ENCODE assay signal across 9 cellular contexts in genomic region chr1:247008406-247008799, GRCh38. TPM values are rescaled to one million over a fixed set of nuclear protein-coding genes. Genes with fewer than 3 reads are reported as not detected.
DNase-seq lines count a peak whose midpoint lies in the region; TF ChIP-seq lines count a peak whose summit lies in the region.
"Had no signal": no experiment of that assay in that cellular context is flagged by ENCODE, and none has a peak within 500 bp of the region (broad histone marks: within the 10 kb centered on the region; RNA-seq: fewer than 3 reads in every experiment).

No MANE protein-coding gene starts in this region.

- H3K4me3 Mint-ChIP-seq in CD8-positive, alpha-beta memory T cell = peak overlapping the region in 5 of 7 donors; percentile 32 to 83 (median 68)
- H3K4me3 Mint-ChIP-seq in neural crest cell = peak overlapping the region; percentile 100

- no peaks in the 10 kb centered on the region for H3K36me3 ChIP-seq in CD8-positive, alpha-beta memory T cell (ENCODE audit: insufficient read depth, low read length)
- H3K36me3 ChIP-seq: tibial nerve had no signal

- CTCF ChIA-PET in CD8-positive, alpha-beta memory T cell (lab: Charles Lee) = no interaction called here

- POLR2A ChIA-PET in CD8-positive, alpha-beta memory T cell (lab: Charles Lee) = no interaction called here

- peaks cover 6 to 8% (median 7%) of the 10 kb centered on the region in 3 donors for H3K4me1 Mint-ChIP-seq in CD8-positive, alpha-beta memory T cell
- H3K4me1 Mint-ChIP-seq in neural crest cell = peaks cover 7% of the 10 kb centered on the region

- no peak for TF ChIP-seq POLR2A in NB4 (IDR thresholded peaks at IDR 0.05; ENCODE audit: extremely low read depth, insufficient read length)

- H3K27ac Mint-ChIP-seq in CD8-positive, alpha-beta memory T cell = no peak overlapping the region
- no peak overlapping the region for H3K27ac Mint-ChIP-seq in neural crest cell (ENCODE audit: unreplicated experiment)

- H3K27me3 Mint-ChIP-seq in CD8-positive, alpha-beta memory T cell = peaks cover 40 to 45% of the 10 kb centered on the region in 2 donors
- peaks cover 3% of the 10 kb centered on the region for H3K27me3 Mint-ChIP-seq in neural crest cell (ENCODE audit: low read depth)

- no peaks in the 10 kb centered on the region for H3K9me3 ChIP-seq in CD8-positive, alpha-beta memory T cell (ENCODE audit: low read length)

- H3K4me3 ChIP-seq in CD8-positive, alpha-beta memory T cell (ENCODE audit: low read length) = no peak overlapping the region
- H3K4me3 ChIP-seq in NB4 (ENCODE audit: low read depth, low read length) (peak overlapping the region; percentile 58), coronary artery (peak overlapping the region; percentile 77)

- peaks cover 0 to 16% (median 3%) of the 10 kb centered on the region in 3 donors for H3K36me3 Mint-ChIP-seq in CD8-positive, alpha-beta memory T cell
- H3K36me3 Mint-ChIP-seq in neural crest cell (ENCODE audit: low read depth) = peaks cover 30% of the 10 kb centered on the region

- TF ChIP-seq CTCF in NB4 (IDR thresholded peaks at IDR 0.05; ENCODE audit: low read depth, low read length) = no peak
- TF ChIP-seq CTCF in coronary artery (IDR thresholded peaks at IDR 0.05) = no peak
- TF ChIP-seq CTCF in neural crest cell (conservative IDR thresholded peaks at IDR 0.05) = no peak

- H3K4me1 ChIP-seq in CD8-positive, alpha-beta memory T cell (ENCODE audit: insufficient read depth, low read length) = no peaks in the 10 kb centered on the region

- H3K27ac ChIP-seq in CD8-positive, alpha-beta memory T cell (ENCODE audit: low read depth, low read length) = no peak overlapping the region
- no peak overlapping the region for H3K27ac ChIP-seq in coronary artery
- H3K27ac ChIP-seq: tibial nerve had no signal

- DNase-seq in CD8-positive, alpha-beta memory T cell = no peak
- DNase-seq in NB4 (ENCODE audit: low read depth) (no peak), coronary artery (ENCODE audit: low spot score) (no peak), neural crest cell (ENCODE audit: low read depth, low spot score) (no peak), iPS-NIHi7 (ENCODE audit: extremely low spot score) (no peak), EL (no peak), COR-L47 (lab: John Stamatoyannopoulos, UW) (no peak)
- DNase-seq: NCI-H2107 had no signal

- H3K9me3 Mint-ChIP-seq in CD8-positive, alpha-beta memory T cell = peaks cover 7 to 48% (median 43%) of the 10 kb centered on the region in 5 donors
- H3K9me3 Mint-ChIP-seq in neural crest cell = peaks cover 15% of the 10 kb centered on the region

- peaks cover 3% of the 10 kb centered on the region for H3K27me3 ChIP-seq in CD8-positive, alpha-beta memory T cell (ENCODE audit: insufficient read depth, low read length, poor library complexity, severe bottlenecking)

RNA-seq across cellular contexts. Expression of gene ZNF695, which starts 0.5 kb away (rescaled TPM):
- under 1 TPM; 0.38 to 0.44 TPM for total RNA-seq in CD8-positive, alpha-beta memory T cell
- polyA plus RNA-seq in CD8-positive, alpha-beta memory T cell = not detected
- total RNA-seq in neural crest cell = 21.4 and 21.8 TPM in 2 replicates

Comparison
In these comparisons a context has a peak if more than half of its experiments do, and no peak if none do; other contexts are left out.
1. RNA of gene ZNF695, which starts 0.5 kb away (total RNA-seq): 21.4 to 21.8 TPM in neural crest cell; 0.38 to 0.44 TPM in CD8-positive, alpha-beta memory T cell; every median in the first group is over 10 times any median in the second.